8 cellular contexts compared by ENCODE assay signal in the genomic region with DNA sequence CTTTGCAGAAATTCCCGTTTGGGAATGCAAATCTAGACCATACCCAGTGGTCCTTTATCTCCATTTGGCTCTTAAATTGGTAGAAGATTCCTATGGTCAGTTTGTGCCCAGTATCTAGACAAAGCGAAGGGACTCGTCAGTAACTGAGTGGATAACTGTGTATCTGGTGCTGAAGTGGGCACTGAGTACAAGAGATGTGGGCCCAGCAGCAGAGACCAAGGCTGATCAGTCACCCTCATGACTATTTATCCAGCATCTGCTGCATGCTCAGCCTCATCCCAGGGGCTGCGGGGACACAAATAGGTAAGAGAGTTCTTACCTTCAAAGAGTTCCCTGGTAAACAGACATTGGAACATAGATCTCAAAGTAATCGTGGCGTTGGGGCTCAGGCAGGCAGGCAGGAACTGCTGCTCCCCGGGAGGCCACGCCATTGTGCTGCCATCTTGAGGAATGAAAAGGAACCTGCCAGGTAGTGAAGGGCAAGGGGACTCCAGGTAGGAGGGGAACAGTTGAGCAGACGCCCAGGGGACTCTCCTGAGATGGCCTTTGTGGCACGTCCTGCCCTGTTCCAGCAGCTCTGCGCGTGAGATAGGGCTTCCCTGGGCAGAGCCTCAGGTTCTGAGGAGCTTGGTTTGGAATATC.
DNase-seq lines count a peak whose midpoint lies in the region; ATAC-seq lines count a peak whose summit lies in the region.

No MANE protein-coding gene starts in this region.

- ATAC-seq in HG02798 (IDR thresholded peaks at IDR 0.05; ENCODE audit: poor library complexity, unreplicated experiment) (peak; percentile 49), HG03039 (IDR thresholded peaks at IDR 0.05; ENCODE audit: unreplicated experiment) (no peak), HG03571 (IDR thresholded peaks at IDR 0.05; ENCODE audit: unreplicated experiment) (no peak)

- peak; percentile 29 for DNase-seq in AG20443 (ENCODE audit: low spot score)
- DNase-seq in T-helper 1 cell, result peak; percentile 38 to 68 (median 64)
- DNase-seq in astrocyte of the hippocampus (ENCODE audit: low read depth, low spot score), result peak; percentile 27
- peak; percentile 33 for DNase-seq in kidney glomerular epithelial cell (lab: John Stamatoyannopoulos, UW)
- DNase-seq in stimulated activated CD8-positive, alpha-beta memory T cell treated with anti-CD3 and anti-CD28 coated beads, Interleukin-12 subunit alpha, Interleukin-12 subunit beta, amount 100 ng/mL, for 1 hour (ENCODE audit: low read depth), result peak; percentile 56
